Comparison of ENCODE assay signal across 1 cellular context in genomic region chr11:86500500-86501170, GRCh38.
TF ChIP-seq lines count a peak whose summit lies in the region.

No MANE protein-coding gene starts in this region.

TF ChIP-seq in K562, 482 proteins besides CTCF, POLR2A, EP300 and RAD21 (continued from another document and continues in another):
- no peak for TF ChIP-seq HDAC2 (IDR thresholded peaks at IDR 0.05)
- peak; percentile 50; the same call in 1 of the 2 replicates for TF ChIP-seq SMARCE1 (IDR thresholded peaks at IDR 0.05)
- 0 out of 2 replicates have a peak, but pooled peaks have one; percentile 17 for TF ChIP-seq EHMT2 (IDR thresholded peaks at IDR 0.05)
- TF ChIP-seq FOXM1 (IDR thresholded peaks at IDR 0.05; ENCODE audit: low read depth): peak; percentile 19; the same call in 1 of the 2 replicates
- no peak for TF ChIP-seq FOXM1 (CRISPR knock-in tag; IDR thresholded peaks at IDR 0.05; ENCODE audit: low read depth)
- no peak for TF ChIP-seq HNRNPL (IDR thresholded peaks at IDR 0.05; ENCODE audit: low read depth, low read length)
- peak; percentile 64 for TF ChIP-seq SMARCA4 (IDR thresholded peaks at IDR 0.05)
- TF ChIP-seq DPF2 (IDR thresholded peaks at IDR 0.05): peak; percentile 71; the same call in 1 of the 2 replicates
- peak; percentile 44 for TF ChIP-seq NCOR1 (IDR thresholded peaks at IDR 0.05)
- TF ChIP-seq TAF15 (IDR thresholded peaks at IDR 0.05; ENCODE audit: low read depth, low read length): no peak
- TF ChIP-seq MGA (IDR thresholded peaks at IDR 0.05): no peak
- peak; percentile 63 for TF ChIP-seq CBFA2T2 (conservative IDR thresholded peaks at IDR 0.05)
- no peak for TF ChIP-seq RAD51 (IDR thresholded peaks at IDR 0.05; ENCODE audit: borderline replicate concordance, low read depth)
- peak; percentile 69 for TF ChIP-seq TEAD4 (IDR thresholded peaks at IDR 0.05; ENCODE audit: low read length)
- no peak for TF ChIP-seq TEAD4 (CRISPR knock-in tag; IDR thresholded peaks at IDR 0.05; ENCODE audit: borderline replicate concordance)
- TF ChIP-seq ZBTB26 (CRISPR knock-in tag; IDR thresholded peaks at IDR 0.05): no peak
- no peak for TF ChIP-seq NR4A1 (CRISPR knock-in tag; IDR thresholded peaks at IDR 0.05)
- no peak for TF ChIP-seq NR4A1 (tag; IDR thresholded peaks at IDR 0.05)
- TF ChIP-seq NRF1 (conservative IDR thresholded peaks at IDR 0.05 in 1 of 2, IDR thresholded peaks at IDR 0.05 in 1 of 2): no peak
- TF ChIP-seq CBFA2T3 (IDR thresholded peaks at IDR 0.05): peak; percentile 78
- TF ChIP-seq CSDE1 (IDR thresholded peaks at IDR 0.05): no peak
- TF ChIP-seq TAL1 (IDR thresholded peaks at IDR 0.05): peak; percentile 89
- no peak for TF ChIP-seq ARID4B (CRISPR knock-in tag; IDR thresholded peaks at IDR 0.05)
- TF ChIP-seq ZBTB34 (CRISPR knock-in tag; IDR thresholded peaks at IDR 0.05): no peak
- TF ChIP-seq ATF4 (CRISPR knock-in tag; IDR thresholded peaks at IDR 0.05): no peak
- no peak for TF ChIP-seq IRF9 (tag; IDR thresholded peaks at IDR 0.05)
- no peak for TF ChIP-seq DEAF1 (CRISPR knock-in tag; IDR thresholded peaks at IDR 0.05)
- TF ChIP-seq HLTF (IDR thresholded peaks at IDR 0.05): no peak
- TF ChIP-seq TCF3 (CRISPR knock-in tag; IDR thresholded peaks at IDR 0.05): peak; percentile 86
- TF ChIP-seq HDAC1 (IDR thresholded peaks at IDR 0.05): 0 out of 4 replicates have a peak, but pooled peaks of 1 of the 2 experiments have one; percentile 19
- peak; percentile 24; the same call in 1 of the 2 replicates for TF ChIP-seq SOX6 (IDR thresholded peaks at IDR 0.05)
